In genomic region chr18:48949606-48950535, GRCh38 we compare ENCODE assay signal across 8 cellular contexts. TPM values are rescaled to one million over a fixed set of nuclear protein-coding genes. Genes with fewer than 3 reads are reported as not detected.
DNase-seq lines count a peak whose midpoint lies in the region; ATAC-seq and TF ChIP-seq lines count a peak whose summit lies in the region.

No MANE protein-coding gene starts in this region.

- H3K27ac ChIP-seq in WERI-Rb-1, result peak overlapping the region; percentile 98
- peak overlapping the region; percentile 55 for H3K27ac ChIP-seq in naive thymus-derived CD4-positive, alpha-beta T cell (ENCODE audit: low read depth, low read length)

- CTCF ChIA-PET in naive thymus-derived CD4-positive, alpha-beta T cell (lab: Charles Lee), result interaction anchor here (1.0 kb wide), 1 partner anchor 173 kb away, joined by 3 read pairs; no protein-coding TSS in a partner anchor

- peak overlapping the region; percentile 93 to 99 (median 94) for H3K27ac Mint-ChIP-seq in IgD-negative memory B cell
- H3K27ac Mint-ChIP-seq in naive thymus-derived CD4-positive, alpha-beta T cell, result peak overlapping the region; percentile 81 to 96 (median 92)

- peaks cover 45% of the 10 kb centered on the region for H3K36me3 ChIP-seq in WERI-Rb-1
- no peaks in the 10 kb centered on the region for H3K36me3 ChIP-seq in naive thymus-derived CD4-positive, alpha-beta T cell (ENCODE audit: control insufficient read depth in 2 of 3, insufficient read depth in 3 of 3, low read length in 3 of 3)

- H3K9me3 ChIP-seq in WERI-Rb-1 (ENCODE audit: severe bottlenecking), result no peaks in the 10 kb centered on the region
- no peaks in the 10 kb centered on the region for H3K9me3 ChIP-seq in naive thymus-derived CD4-positive, alpha-beta T cell (ENCODE audit: control insufficient read depth in 2 of 3, low read length in 3 of 3)

- DNase-seq in Daoy (ENCODE audit: low read depth) (peak; percentile 65), WERI-Rb-1 (peak; percentile 52), epithelial cell of esophagus (ENCODE audit: low read depth) (peak; percentile 62), HK-2 (ENCODE audit: unreplicated experiment) (no peak)
- peak in 7 of 9 donors; percentile 30 to 51 (median 43) for DNase-seq in naive thymus-derived CD4-positive, alpha-beta T cell

- H3K27me3 Mint-ChIP-seq in IgD-negative memory B cell, result peaks cover 2% of the 10 kb centered on the region
- peaks cover 0 to 8% (median 0%) of the 10 kb centered on the region in 5 donors for H3K27me3 Mint-ChIP-seq in naive thymus-derived CD4-positive, alpha-beta T cell

- TF ChIP-seq CTCF in WERI-Rb-1 (IDR thresholded peaks at IDR 0.05; ENCODE audit: low read depth, low read length) (0 out of 2 replicates have a peak, but pooled peaks have one; percentile 28), epithelial cell of esophagus (IDR thresholded peaks at IDR 0.05; ENCODE audit: insufficient read depth, low read depth, low read length, missing control alignments) (no peak)

- POLR2A ChIA-PET in naive thymus-derived CD4-positive, alpha-beta T cell (lab: Charles Lee), result interaction anchor here (1.2 to 2.7 kb wide), 3 partner anchors 9 to 26 kb away, joined by 6 to 13 read pairs (median 9); no protein-coding TSS in a partner anchor

- peaks cover 26 to 44% (median 36%) of the 10 kb centered on the region in 3 donors for H3K4me1 Mint-ChIP-seq in IgD-negative memory B cell
- peaks cover 31 to 55% (median 45%) of the 10 kb centered on the region in 7 donors for H3K4me1 Mint-ChIP-seq in naive thymus-derived CD4-positive, alpha-beta T cell

- peak overlapping the region; percentile 94 for H3K4me3 ChIP-seq in WERI-Rb-1 (ENCODE audit: low read depth, low read length)
- peak overlapping the region; percentile 81 for H3K4me3 ChIP-seq in epithelial cell of esophagus (ENCODE audit: low read length)
- peak overlapping the region; percentile 95 for H3K4me3 ChIP-seq in naive thymus-derived CD4-positive, alpha-beta T cell (ENCODE audit: low read length)

- H3K36me3 Mint-ChIP-seq in IgD-negative memory B cell, result no peaks in the 10 kb centered on the region
- peaks cover 0 to 40% (median 0%) of the 10 kb centered on the region in 5 donors for H3K36me3 Mint-ChIP-seq in naive thymus-derived CD4-positive, alpha-beta T cell

- H3K4me3 Mint-ChIP-seq in IgD-negative memory B cell, result peak overlapping the region; percentile 90 to 100 (median 96)
- peak overlapping the region; percentile 84 to 100 (median 98) for H3K4me3 Mint-ChIP-seq in naive thymus-derived CD4-positive, alpha-beta T cell

- intact Hi-C loops in naive thymus-derived CD4-positive, alpha-beta T cell (cut with micrococcal nuclease), result loop anchor here (1.0 to 10.0 kb wide), 12 partner anchors 9 to 1335 kb away; partner anchors contain the start of genes ACAA2 (in 1 of the 2), C18orf32 (in 1 of the 2), CXXC1 (in 1 of the 2) and MBD1 (in 1 of the 2)

- H3K9me3 Mint-ChIP-seq in IgD-negative memory B cell, result no peaks in the 10 kb centered on the region
- peaks cover 0 to 4% (median 0%) of the 10 kb centered on the region in 11 donors for H3K9me3 Mint-ChIP-seq in naive thymus-derived CD4-positive, alpha-beta T cell

- peaks cover 33 to 37% of the 10 kb centered on the region in 2 donors for H3K4me1 ChIP-seq in naive thymus-derived CD4-positive, alpha-beta T cell (ENCODE audit: control insufficient read depth in 2 of 2, insufficient read depth in 2 of 2, low read length in 2 of 2)

- no peaks in the 10 kb centered on the region for H3K27me3 ChIP-seq in WERI-Rb-1 (ENCODE audit: insufficient read depth, low read depth, severe bottlenecking)
- H3K27me3 ChIP-seq in naive thymus-derived CD4-positive, alpha-beta T cell (ENCODE audit: control insufficient read depth in 2 of 2, insufficient read depth in 2 of 2, low read length in 2 of 2), result no peaks in the 10 kb centered on the region

- no peak for ATAC-seq in naive thymus-derived CD4-positive, alpha-beta T cell
- ATAC-seq in HG03571 (IDR thresholded peaks at IDR 0.05; ENCODE audit: unreplicated experiment) (no peak), HG03521 (IDR thresholded peaks at IDR 0.05; ENCODE audit: unreplicated experiment) (no peak)

RNA-seq across cellular contexts. Expression of gene SMAD7, which starts 0.9 kb away (rescaled TPM):
- total RNA-seq in Daoy (2014; rRNA removed; shearing (Covaris generic)), result 27.6 and 39.4 TPM in 2 replicates
- polyA plus RNA-seq in IgD-negative memory B cell, result 0.48 TPM
- 10 to 100 TPM; 21.2 to 79.4 (median 30.1) TPM for total RNA-seq in naive thymus-derived CD4-positive, alpha-beta T cell
- polyA plus RNA-seq in naive thymus-derived CD4-positive, alpha-beta T cell, result 1 to 10 TPM; 5.3 to 6.5 TPM
